11 cellular contexts compared by ENCODE assay signal in genomic region chr13:110592670-110593069, GRCh38.
"Had no signal": no experiment of that assay in that cellular context is flagged by ENCODE, and none has a peak within 500 bp of the region (broad histone marks: within the 10 kb centered on the region; RNA-seq: fewer than 3 reads in every experiment).

No MANE protein-coding gene starts in this region.

- H3K4me3 ChIP-seq: body of pancreas, esophagus squamous epithelium, gastroesophageal sphincter, lower lobe of right lung, ovary, testis, uterus had no signal

- H3K4me1 ChIP-seq: body of pancreas, lower lobe of right lung, testis, uterus had no signal

- H3K9me3 ChIP-seq: body of pancreas, esophagus squamous epithelium, gastroesophageal sphincter, lower lobe of right lung, ovary, testis, uterus had no signal

- DNase-seq: amniotic stem cell; dermis blood vessel endothelial cell; esophagus squamous epithelium; lower lobe of right lung; ovary; stimulated activated CD4-positive, alpha-beta T cell treated with anti-CD3 and anti-CD28 coated beads, Interleukin-4, amount 100 ng/mL, for 1 hour; stimulated activated CD8-positive, alpha-beta memory T cell treated with anti-CD3 and anti-CD28 coated beads, Interleukin-4, amount 100 ng/mL, for 48 hours; testis; uterus had no signal

- H3K36me3 ChIP-seq: esophagus squamous epithelium, gastroesophageal sphincter, lower lobe of right lung, ovary, uterus had no signal

- H3K27me3 ChIP-seq: body of pancreas, esophagus squamous epithelium, gastroesophageal sphincter, ovary, testis, uterus had no signal

- H3K27ac ChIP-seq: body of pancreas, esophagus squamous epithelium, gastroesophageal sphincter, lower lobe of right lung, ovary, testis, uterus had no signal
